Comparison of ENCODE assay signal across 10 cellular contexts in the genomic region with DNA sequence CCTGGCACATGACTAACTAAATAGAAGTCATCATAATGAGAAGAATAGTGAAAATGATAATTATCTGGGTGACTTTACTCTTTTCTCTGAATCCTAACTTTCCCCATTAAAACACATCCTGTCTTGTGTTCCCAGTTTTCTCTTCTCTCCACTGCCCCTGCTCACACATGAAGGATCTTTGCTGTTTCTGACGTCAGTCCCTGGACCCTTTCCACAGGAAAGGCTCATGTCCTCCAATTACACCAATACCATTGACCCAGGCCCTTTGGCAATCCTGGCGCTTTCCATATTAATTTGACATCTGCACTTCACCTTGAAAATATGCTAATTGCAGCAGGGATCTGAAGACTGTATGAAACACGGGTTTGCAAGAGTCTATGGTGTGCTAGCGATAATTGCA.
"Had no signal": no experiment of that assay in that cellular context is flagged by ENCODE, and none has a peak within 500 bp of the region (broad histone marks: within the 10 kb centered on the region; RNA-seq: fewer than 3 reads in every experiment).

No MANE protein-coding gene starts in this region.

- H3K9ac ChIP-seq: GM23248 had no signal

- H3K36me3 ChIP-seq: HAP-1 had no signal

- H3K27ac ChIP-seq: GM23248, HL-60 had no signal

- H3K4me1 ChIP-seq: HAP-1 had no signal

- H3K4me3 ChIP-seq: GM23248, HAP-1, K562 had no signal

- H3K9me3 ChIP-seq: HAP-1 had no signal

- ATAC-seq: HCT116, K562 had no signal

- H2AFZ ChIP-seq: GM23248 had no signal

- FAIRE-seq: K562 had no signal

- DNase-seq: GM23248, GOT3, H7, HFFc6, IMR-90, KG1 had no signal
